ENCODE assay signal across 1 cellular context in genomic region chr19:42313840-42314755, GRCh38.
TF ChIP-seq lines count a peak whose summit lies in the region.

No MANE protein-coding gene starts in this region.

TF ChIP-seq in HCT116, 20 proteins besides CTCF, POLR2A, EP300 and RAD21 (continued from another document):
- TF ChIP-seq, protein P1, sequence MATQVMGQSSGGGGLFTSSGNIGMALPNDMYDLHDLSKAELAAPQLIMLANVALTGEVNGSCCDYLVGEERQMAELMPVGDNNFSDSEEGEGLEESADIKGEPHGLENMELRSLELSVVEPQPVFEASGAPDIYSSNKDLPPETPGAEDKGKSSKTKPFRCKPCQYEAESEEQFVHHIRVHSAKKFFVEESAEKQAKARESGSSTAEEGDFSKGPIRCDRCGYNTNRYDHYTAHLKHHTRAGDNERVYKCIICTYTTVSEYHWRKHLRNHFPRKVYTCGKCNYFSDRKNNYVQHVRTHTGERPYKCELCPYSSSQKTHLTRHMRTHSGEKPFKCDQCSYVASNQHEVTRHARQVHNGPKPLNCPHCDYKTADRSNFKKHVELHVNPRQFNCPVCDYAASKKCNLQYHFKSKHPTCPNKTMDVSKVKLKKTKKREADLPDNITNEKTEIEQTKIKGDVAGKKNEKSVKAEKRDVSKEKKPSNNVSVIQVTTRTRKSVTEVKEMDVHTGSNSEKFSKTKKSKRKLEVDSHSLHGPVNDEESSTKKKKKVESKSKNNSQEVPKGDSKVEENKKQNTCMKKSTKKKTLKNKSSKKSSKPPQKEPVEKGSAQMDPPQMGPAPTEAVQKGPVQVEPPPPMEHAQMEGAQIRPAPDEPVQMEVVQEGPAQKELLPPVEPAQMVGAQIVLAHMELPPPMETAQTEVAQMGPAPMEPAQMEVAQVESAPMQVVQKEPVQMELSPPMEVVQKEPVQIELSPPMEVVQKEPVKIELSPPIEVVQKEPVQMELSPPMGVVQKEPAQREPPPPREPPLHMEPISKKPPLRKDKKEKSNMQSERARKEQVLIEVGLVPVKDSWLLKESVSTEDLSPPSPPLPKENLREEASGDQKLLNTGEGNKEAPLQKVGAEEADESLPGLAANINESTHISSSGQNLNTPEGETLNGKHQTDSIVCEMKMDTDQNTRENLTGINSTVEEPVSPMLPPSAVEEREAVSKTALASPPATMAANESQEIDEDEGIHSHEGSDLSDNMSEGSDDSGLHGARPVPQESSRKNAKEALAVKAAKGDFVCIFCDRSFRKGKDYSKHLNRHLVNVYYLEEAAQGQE (IDR thresholded peaks at IDR 0.05; ENCODE audit: low read depth), result no peak
- no peak for TF ChIP-seq EZH2phosphoT487 (IDR thresholded peaks at IDR 0.05; ENCODE audit: borderline replicate concordance)
- no peak for TF ChIP-seq ATF3 (IDR thresholded peaks at IDR 0.05)
- TF ChIP-seq CBX3 (IDR thresholded peaks at IDR 0.05; ENCODE audit: low read depth), result no peak
- TF ChIP-seq EGR1 (IDR thresholded peaks at IDR 0.05; ENCODE audit: low read depth), result no peak
- no peak for TF ChIP-seq SIN3A (IDR thresholded peaks at IDR 0.05; ENCODE audit: low read depth)
- TF ChIP-seq ZNF274 (IDR thresholded peaks at IDR 0.05; ENCODE audit: low read depth, low read length), result no peak
- no peak for TF ChIP-seq YY1 (IDR thresholded peaks at IDR 0.05; ENCODE audit: extremely low read depth, insufficient replicate concordance, low read depth, low read length)
- TF ChIP-seq ZFX (IDR thresholded peaks at IDR 0.05), result no peak
- TF ChIP-seq SP1 (IDR thresholded peaks at IDR 0.05; ENCODE audit: low read depth), result no peak
- no peak for TF ChIP-seq FOSL1 (IDR thresholded peaks at IDR 0.05; ENCODE audit: low read depth)
- TF ChIP-seq POLR2AphosphoS5 (IDR thresholded peaks at IDR 0.05; ENCODE audit: low read depth, low read length), result no peak
- TF ChIP-seq CEBPB (IDR thresholded peaks at IDR 0.05; ENCODE audit: low read depth), result no peak
- TF ChIP-seq TCF7L2 (IDR thresholded peaks at IDR 0.05; ENCODE audit: borderline replicate concordance, extremely low read depth, insufficient read depth, insufficient read length), result no peak
- no peak for TF ChIP-seq MAX (IDR thresholded peaks at IDR 0.05)
